Comparison of ENCODE assay signal across 10 cellular contexts in the genomic region with DNA sequence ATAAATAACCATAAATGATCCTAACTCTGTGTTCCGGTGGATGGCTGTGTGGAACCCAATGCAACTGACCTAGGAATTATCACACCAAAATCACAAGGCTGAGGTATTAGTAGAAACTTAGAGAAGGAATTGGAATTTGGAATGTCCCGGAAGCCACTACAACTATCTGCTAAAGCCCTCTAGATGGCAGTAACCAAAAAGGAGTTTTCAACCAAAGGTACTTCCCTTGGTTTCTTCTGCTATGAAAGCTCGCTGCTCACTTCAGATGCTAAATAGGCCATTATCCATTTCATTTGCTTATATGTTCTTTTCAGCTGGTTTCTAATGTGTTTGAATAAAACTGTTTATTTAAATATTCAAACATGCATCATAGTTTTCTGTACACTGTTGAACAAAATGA.
A peak's percentile ranks its signal among the peaks of the same experiment; 100 is the strongest.
DNase-seq lines count a peak whose midpoint lies in the region; ATAC-seq and TF ChIP-seq lines count a peak whose summit lies in the region.
"Had no signal": no experiment of that assay in that cellular context is flagged by ENCODE, and none has a peak within 500 bp of the region (broad histone marks: within the 10 kb centered on the region; RNA-seq: fewer than 3 reads in every experiment).

No MANE protein-coding gene starts in this region.

- peak; percentile 54 for DNase-seq in DMS53 (lab: John Stamatoyannopoulos, UW)
- no peak for DNase-seq in DMS53 treated with DMSO at 0.1 percent for 48 hours (lab: John Stamatoyannopoulos, UW; ENCODE audit: unreplicated experiment)
- peak; percentile 54 for DNase-seq in NCI-H748 treated with DMSO at 0.1 percent for 48 hours (lab: John Stamatoyannopoulos, UW)
- DNase-seq in choroid plexus epithelial cell (ENCODE audit: low read depth), result peak; percentile 71
- peak; percentile 65 for DNase-seq in pons (ENCODE audit: low spot score)
- DNase-seq in activated naive CD4-positive, alpha-beta T cell treated with Interleukin-2 at 50 U/mL for 16 hours, result no peak
- DNase-seq: activated CD4-positive, CD25-positive, alpha-beta regulatory T cell; heart left ventricle had no signal

- H3K4me3 ChIP-seq in choroid plexus epithelial cell (ENCODE audit: low read depth, low read length), result no peak overlapping the region
- H3K4me3 ChIP-seq: heart left ventricle had no signal

- peak; percentile 69 for TF ChIP-seq CTCF in choroid plexus epithelial cell (conservative IDR thresholded peaks at IDR 0.05; ENCODE audit: low read depth, low read length)

- no peak for ATAC-seq in HG03520 (IDR thresholded peaks at IDR 0.05; ENCODE audit: unreplicated experiment)
- no peak for ATAC-seq in GM18519 (IDR thresholded peaks at IDR 0.05; ENCODE audit: low FRiP score, unreplicated experiment)
- ATAC-seq: heart left ventricle had no signal

Comparison
In these comparisons a context has a peak if more than half of its experiments do, and no peak if none do; other contexts are left out.
1. DNase-seq: peak in DMS53 (single experiment), NCI-H748 treated with DMSO at 0.1 percent for 48 hours (single experiment), choroid plexus epithelial cell (single experiment) and pons (single experiment); none in DMS53 treated with DMSO at 0.1 percent for 48 hours (single experiment) and activated naive CD4-positive, alpha-beta T cell treated with Interleukin-2 at 50 U/mL for 16 hours (single experiment).